Comparison of ENCODE assay signal across 11 cellular contexts in the genomic region with DNA sequence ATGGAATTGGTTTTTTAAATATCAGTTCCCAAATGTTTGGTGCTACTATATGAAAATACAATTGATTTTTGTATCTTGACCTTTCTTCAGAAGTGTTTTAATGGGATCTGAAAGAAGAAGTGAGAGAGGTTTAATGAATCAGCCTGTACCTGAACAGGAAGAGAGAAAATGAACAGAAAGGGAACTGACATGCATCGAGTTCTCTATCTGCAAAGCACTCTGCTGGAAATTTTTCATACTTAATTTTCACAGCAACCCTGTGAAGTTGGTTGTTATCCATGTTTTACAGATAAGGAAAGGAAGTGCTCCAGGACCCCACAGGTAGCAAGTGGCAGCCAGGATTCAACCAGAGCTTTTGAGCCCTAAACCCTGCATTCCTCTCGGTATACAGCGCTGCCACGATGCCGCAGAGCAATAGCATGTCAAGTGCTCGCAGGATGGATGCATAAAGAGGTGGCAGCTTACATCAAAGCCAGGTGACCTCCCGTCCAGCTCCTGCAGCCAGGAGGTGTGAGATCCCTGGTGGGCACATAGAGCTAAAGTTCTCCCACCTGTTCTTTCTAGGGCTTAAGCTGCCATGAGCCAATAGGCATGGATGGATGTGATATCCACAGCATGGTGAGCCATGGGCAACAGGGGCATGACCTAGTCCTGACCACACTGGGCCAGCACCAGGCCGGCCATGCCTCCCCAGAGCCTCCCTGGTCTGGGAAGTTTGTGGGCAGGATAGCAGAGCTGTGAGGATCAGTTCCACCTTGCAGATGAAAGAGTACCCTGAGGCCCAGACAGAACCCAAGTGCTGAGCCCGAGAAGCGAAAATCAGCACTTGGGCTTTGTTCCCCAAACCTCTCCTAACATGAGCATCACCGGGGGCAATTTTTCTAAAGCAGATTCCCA. TPM values are rescaled to one million over a fixed set of nuclear protein-coding genes. Genes with fewer than 3 reads are reported as not detected.
DNase-seq lines count a peak whose midpoint lies in the region; ATAC-seq and TF ChIP-seq lines count a peak whose summit lies in the region.
"Had no signal": no experiment of that assay in that cellular context is flagged by ENCODE, and none has a peak within 500 bp of the region (broad histone marks: within the 10 kb centered on the region; RNA-seq: fewer than 3 reads in every experiment).

No MANE protein-coding gene starts in this region.

- H2AK5ac ChIP-seq in mesenchymal stem cell (ENCODE audit: low read length, severe bottlenecking) = no peak overlapping the region

- H3K4ac ChIP-seq in mesenchymal stem cell (ENCODE audit: low read depth in 1 of 2, low read length in 2 of 2) = no peak overlapping the region

- WGBS in aorta, 2 donors = 89 to 95% methylated on average over 11 of the region's 11 CpGs
- WGBS in mesenchymal stem cell = 95% methylated on average over 10 of the region's 11 CpGs

- H3K27ac ChIP-seq in lower lobe of right lung = no peak overlapping the region
- no peak overlapping the region for H3K27ac ChIP-seq in aorta (ENCODE audit: low read depth in 1 of 2, low read length in 2 of 2)
- no peak overlapping the region for H3K27ac ChIP-seq in mesenchymal stem cell (ENCODE audit: low read length, poor library complexity, severe bottlenecking)
- H3K27ac ChIP-seq: parathyroid adenoma had no signal

- H2AFZ ChIP-seq in mesenchymal stem cell (ENCODE audit: low read depth, low read length) = no peak overlapping the region
- H2AFZ ChIP-seq: parathyroid adenoma had no signal

- H3K79me1 ChIP-seq in mesenchymal stem cell (replicated peaks; ENCODE audit: low read length, poor library complexity, severe bottlenecking) = no peaks in the 10 kb centered on the region

- TF ChIP-seq CTCF in lower lobe of right lung (IDR thresholded peaks at IDR 0.05) = no peak

- no peak overlapping the region for H2BK15ac ChIP-seq in mesenchymal stem cell (ENCODE audit: low read depth, poor library complexity, severe bottlenecking)

- intact Hi-C loops in lower lobe of right lung (cut with DNase I) (no loop called here), aorta (cut with DNase I) (no loop called here)

- no peak overlapping the region for H4K8ac ChIP-seq in mesenchymal stem cell (ENCODE audit: low read length)

- ATAC-seq in GM18867 (IDR thresholded peaks at IDR 0.05; ENCODE audit: unreplicated experiment) (peak; percentile 49), GM21737 (IDR thresholded peaks at IDR 0.05; ENCODE audit: unreplicated experiment) (peak; percentile 53), HG03442 (IDR thresholded peaks at IDR 0.05; ENCODE audit: unreplicated experiment) (peak; percentile 40), lower lobe of right lung (no peak), aorta (ENCODE audit: low FRiP score) (no peak)

- H3K4me1 ChIP-seq in lower lobe of right lung = peaks cover 8% of the 10 kb centered on the region
- no peaks in the 10 kb centered on the region for H3K4me1 ChIP-seq in aorta (ENCODE audit: control insufficient read depth in 1 of 2, insufficient read depth in 2 of 2, low read length in 2 of 2)
- H3K4me1 ChIP-seq in mesenchymal stem cell (ENCODE audit: control insufficient read depth, insufficient read depth, low read depth, low read length) = peaks cover 16% of the 10 kb centered on the region

- H3K4me2 ChIP-seq in mesenchymal stem cell (ENCODE audit: low read length, poor library complexity, severe bottlenecking) = no peak overlapping the region

- H3K23ac ChIP-seq in mesenchymal stem cell (ENCODE audit: low read length in 2 of 2) = peak overlapping the region in 1 of 2 experiments; percentile 74

- no peak overlapping the region for H2BK120ac ChIP-seq in mesenchymal stem cell (ENCODE audit: low read depth, low read length)

- no peak overlapping the region for H4K91ac ChIP-seq in mesenchymal stem cell (ENCODE audit: low read length)

- DNase-seq in lower lobe of right lung (peak; percentile 24), occipital lobe (lab: John Stamatoyannopoulos, UW) (no peak), NCI-H1694 treated with DMSO at 0.1 percent for 48 hours (lab: John Stamatoyannopoulos, UW) (no peak), aorta (no peak), mesenchymal stem cell (no peak)
- DNase-seq: NCI-H1930 had no signal

- H3K9ac ChIP-seq in mesenchymal stem cell (ENCODE audit: low read length) = no peak overlapping the region
- H3K9ac ChIP-seq: parathyroid adenoma had no signal

- H3K4me3 ChIP-seq in lower lobe of right lung (no peak overlapping the region), aorta (ENCODE audit: low read length in 2 of 2) (no peak overlapping the region), mesenchymal stem cell (ENCODE audit: insufficient read depth in 1 of 2, low read depth in 1 of 2, low read length in 2 of 2) (no peak overlapping the region)

- no peak overlapping the region for H3K14ac ChIP-seq in mesenchymal stem cell (ENCODE audit: low read length in 2 of 2)

- H3K36me3 ChIP-seq in lower lobe of right lung (no peaks in the 10 kb centered on the region), aorta (ENCODE audit: control insufficient read depth in 1 of 2, insufficient read depth in 2 of 2, low read length in 1 of 2) (no peaks in the 10 kb centered on the region), mesenchymal stem cell (ENCODE audit: control insufficient read depth in 1 of 2, insufficient read depth in 2 of 2, low read depth in 1 of 2, low read length in 2 of 2) (no peaks in the 10 kb centered on the region)

- H3K18ac ChIP-seq in mesenchymal stem cell (ENCODE audit: low read depth in 1 of 2, low read length in 2 of 2) = no peak overlapping the region

- H2BK5ac ChIP-seq in mesenchymal stem cell (ENCODE audit: low read depth, low read length, poor library complexity, severe bottlenecking) = no peak overlapping the region

- no peak overlapping the region for H2BK12ac ChIP-seq in mesenchymal stem cell (ENCODE audit: low read length in 2 of 2)

- H3K9me3 ChIP-seq in lower lobe of right lung (no peaks in the 10 kb centered on the region), aorta (ENCODE audit: control insufficient read depth, low read length) (peaks cover 2% of the 10 kb centered on the region), mesenchymal stem cell (ENCODE audit: control insufficient read depth, low read length) (peaks cover 4% of the 10 kb centered on the region)

- H3K27me3 ChIP-seq in lower lobe of right lung (ENCODE audit: low read depth) (no peaks in the 10 kb centered on the region), aorta (ENCODE audit: control insufficient read depth in 1 of 2, insufficient read depth in 2 of 2, low read length in 1 of 2) (no peaks in the 10 kb centered on the region), mesenchymal stem cell (ENCODE audit: control insufficient read depth in 1 of 2, insufficient read depth in 1 of 2, low read length in 2 of 2) (no peaks in the 10 kb centered on the region)

RNA-seq across cellular contexts. Expression of a gene that starts 57.2 kb away (rescaled TPM):
- total RNA-seq in lower lobe of right lung (not detected), occipital lobe (not detected), aorta (not detected)
- polyA plus RNA-seq in aorta = under 1 TPM; 0.10 to 0.13 TPM
- polyA plus RNA-seq in mesenchymal stem cell (2013, experiment 1 of 2) = not detected
- polyA plus RNA-seq in mesenchymal stem cell (2013, experiment 2 of 2) = not detected
- total RNA-seq: activated T-helper 2 cell treated with anti-CD3 and anti-CD28 coated beads, Interferon-gamma antibody, Interleukin-2, Interleukin-4, amounts not matched to agents 10 μg/mL and 5 μg/mL and 100 μg/mL, durations not matched to agents 14 hours and 24 hours and 36 hours had no signal

Comparison
In these comparisons a context has a peak if more than half of its experiments do, and no peak if none do; other contexts are left out.
1. ATAC-seq: peak in GM18867 (single experiment), GM21737 (single experiment) and HG03442 (single experiment); none in lower lobe of right lung (0 of 2) and aorta (single experiment).